In the genomic region with DNA sequence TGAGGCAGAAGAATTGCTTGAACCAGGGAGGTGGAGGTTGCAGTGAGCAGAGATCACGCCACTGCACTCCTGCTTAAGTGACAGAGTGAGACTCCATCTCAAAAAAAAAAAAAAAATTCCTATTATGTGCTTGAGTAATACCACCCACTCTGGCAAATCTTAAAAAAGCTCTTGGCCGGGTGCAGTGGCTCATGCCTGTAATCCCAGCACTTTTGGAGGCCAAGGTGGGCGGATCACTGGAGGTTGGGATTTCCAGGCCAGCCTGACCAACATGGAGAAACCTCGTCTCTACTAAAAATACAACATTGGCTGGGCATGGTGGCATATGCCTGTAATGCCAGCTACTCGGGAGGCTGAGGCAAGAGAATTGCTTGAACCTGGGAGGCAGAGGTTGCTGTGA, we compare ENCODE assay signal across 11 cellular contexts. TPM values are rescaled to one million over a fixed set of nuclear protein-coding genes. Genes with fewer than 3 reads are reported as not detected.
"Had no signal": no experiment of that assay in that cellular context is flagged by ENCODE, and none has a peak within 500 bp of the region (broad histone marks: within the 10 kb centered on the region; RNA-seq: fewer than 3 reads in every experiment).

No MANE protein-coding gene starts in this region.

RNA-seq across cellular contexts. Expression of gene CELA3A, which starts 33.4 kb away (rescaled TPM):
- total RNA-seq: OCI-LY7, PC-3, PC-9, Peyer's patch, Right ventricle myocardium inferior, Right ventricle myocardium superior, RPMI7951, SJSA1, SK-MEL-5 had no signal
- polyA plus RNA-seq: SK-N-SH had no signal

RNA-seq across cellular contexts. Expression of gene CELA3B, which starts 58.0 kb away (rescaled TPM):
- total RNA-seq: OCI-LY7, PC-3, PC-9, Peyer's patch, Right ventricle myocardium inferior, Right ventricle myocardium superior, RPMI7951, SJCRH30, SJSA1, SK-MEL-5 had no signal
- polyA plus RNA-seq: SK-N-SH had no signal
